ENCODE assay signal across 7 cellular contexts in the genomic region with DNA sequence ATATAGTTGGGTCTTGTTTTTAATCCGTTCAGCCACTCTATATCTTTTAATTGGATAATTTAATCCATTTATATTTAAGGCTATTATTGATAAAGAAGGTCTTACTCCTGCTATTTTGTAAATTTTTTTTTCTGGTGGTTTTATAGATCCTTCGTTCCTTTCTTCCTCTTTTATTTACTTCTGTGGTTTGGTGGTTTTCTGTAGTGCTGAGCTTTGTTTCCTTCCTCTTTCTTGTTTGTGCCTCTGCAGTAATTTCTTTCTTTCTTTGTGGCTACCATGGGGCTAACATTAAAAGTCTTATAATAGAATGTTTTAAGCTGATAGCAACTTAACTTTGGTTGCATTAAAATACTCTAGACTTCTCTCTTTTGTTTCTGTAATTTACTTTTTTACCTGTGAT.
DNase-seq lines count a peak whose midpoint lies in the region; ATAC-seq and TF ChIP-seq lines count a peak whose summit lies in the region.
"Not testable (repeated sequence)": the region's sequence is repeated elsewhere in the genome, so short reads cannot be mapped to it uniquely, and the experiment has no call there.

No MANE protein-coding gene starts in this region.

- not testable (repeated sequence) for H3K9me2 ChIP-seq in Karpas-422 (replicated peaks; ENCODE audit: insufficient read depth, low read length); SU-DHL-6 (replicated peaks; ENCODE audit: insufficient read depth, low read length)

- H3K36me3 Mint-ChIP-seq in activated naive CD8-positive, alpha-beta T cell treated with anti-CD3 and anti-CD28 coated beads, Interleukin-2, amount 10 ng/mL, durations not matched to agents 7 days and 5 days: peaks cover 43% of the 10 kb centered on the region
- not testable (repeated sequence) for H3K36me3 Mint-ChIP-seq in memory B cell

- not testable (repeated sequence) for H2AFZ ChIP-seq in DND-41 (ENCODE audit: low read depth, low read length); Karpas-422 (ENCODE audit: low read length); SU-DHL-6 (ENCODE audit: low read depth, low read length, severe bottlenecking)

- peaks cover 43% of the 10 kb centered on the region for H3K4me1 Mint-ChIP-seq in activated naive CD8-positive, alpha-beta T cell treated with anti-CD3 and anti-CD28 coated beads, Interleukin-2, amount 10 ng/mL, durations not matched to agents 7 days and 5 days
- H3K4me1 Mint-ChIP-seq in memory B cell: peaks cover 28% of the 10 kb centered on the region

- H3K36me3 ChIP-seq in DND-41 (ENCODE audit: insufficient read depth, low read length): peaks cover 16% of the 10 kb centered on the region
- H3K36me3 ChIP-seq in Karpas-422 (ENCODE audit: insufficient read depth, low read length); SU-DHL-6 (ENCODE audit: low read length): not testable (repeated sequence)

- POLR2A ChIA-PET in activated naive CD8-positive, alpha-beta T cell treated with anti-CD3 and anti-CD28 coated beads, Interleukin-2, amount 10 ng/mL, durations not matched to agents 7 days and 5 days (lab: Charles Lee): not testable (repeated sequence)

- DNase-seq in DND-41; activated naive CD8-positive, alpha-beta T cell treated with anti-CD3 and anti-CD28 coated beads, Interleukin-2, amount 10 ng/mL, durations not matched to agents 7 days and 5 days: not testable (repeated sequence)
- DNase-seq in Karpas-422: peak; percentile 41
- DNase-seq in NOMO-1 treated with DMSO at 0.1 percent for 48 hours (lab: John Stamatoyannopoulos, UW; ENCODE audit: unreplicated experiment): peak; percentile 92
- DNase-seq in memory B cell (ENCODE audit: low spot score in 2 of 2): peak in 1 of 2 donors; percentile 37

- not testable (repeated sequence) for H3K4me3 ChIP-seq in DND-41 (ENCODE audit: low read depth in 1 of 2, low read length in 2 of 2); Karpas-422 (ENCODE audit: low read length)
- H3K4me3 ChIP-seq in SU-DHL-6 (ENCODE audit: insufficient read depth, low read length, poor library complexity, severe bottlenecking): peak overlapping the region; percentile 17

- H3K4me1 ChIP-seq in DND-41 (ENCODE audit: insufficient read depth, low read length): peaks cover 30% of the 10 kb centered on the region
- H3K4me1 ChIP-seq in Karpas-422 (ENCODE audit: low read length): not testable (repeated sequence)

- not testable (repeated sequence) for H3K27ac ChIP-seq in DND-41 (ENCODE audit: low read length); Karpas-422 (ENCODE audit: low read length)
- peak overlapping the region; percentile 77 for H3K27ac ChIP-seq in SU-DHL-6 (ENCODE audit: low read depth, low read length)

- not testable (repeated sequence) for H3K4me2 ChIP-seq in DND-41 (ENCODE audit: insufficient read depth, low read length); Karpas-422 (ENCODE audit: low read depth, low read length, poor library complexity, severe bottlenecking)
- H3K4me2 ChIP-seq in SU-DHL-6 (ENCODE audit: low read depth, low read length, poor library complexity, severe bottlenecking): peak overlapping the region; percentile 73

- not testable (repeated sequence) for H3K79me2 ChIP-seq in DND-41 (ENCODE audit: insufficient read depth, low read length); Karpas-422 (ENCODE audit: low read length); SU-DHL-6 (ENCODE audit: insufficient read depth, low read length)

- not testable (repeated sequence) for H3F3A ChIP-seq in SU-DHL-6 (ENCODE audit: insufficient read depth)

- not testable (repeated sequence) for H3K9ac ChIP-seq in DND-41 (ENCODE audit: low read depth, low read length); Karpas-422 (ENCODE audit: low read length); SU-DHL-6 (ENCODE audit: low read length)

- H3K4me3 Mint-ChIP-seq in activated naive CD8-positive, alpha-beta T cell treated with anti-CD3 and anti-CD28 coated beads, Interleukin-2, amount 10 ng/mL, durations not matched to agents 7 days and 5 days: peak overlapping the region; percentile 15
- peak overlapping the region; percentile 55 for H3K4me3 Mint-ChIP-seq in memory B cell

- not testable (repeated sequence) for H3K9me3 ChIP-seq in DND-41 (ENCODE audit: insufficient read depth, low read length, severe bottlenecking); Karpas-422 (ENCODE audit: low read length)
- peaks cover 10% of the 10 kb centered on the region; the same call in 1 of the 2 replicates for H3K9me3 ChIP-seq in SU-DHL-6 (ENCODE audit: insufficient read depth, low read length)

- not testable (repeated sequence) for H3K9me3 Mint-ChIP-seq in activated naive CD8-positive, alpha-beta T cell treated with anti-CD3 and anti-CD28 coated beads, Interleukin-2, amount 10 ng/mL, durations not matched to agents 7 days and 5 days; memory B cell

- TF ChIP-seq CTCF in DND-41 (IDR thresholded peaks at IDR 0.05; ENCODE audit: borderline replicate concordance, extremely low read depth, low read length, poor library complexity, severe bottlenecking); SU-DHL-6 (IDR thresholded peaks at IDR 0.05; ENCODE audit: insufficient read depth, low read length, poor library complexity, severe bottlenecking): not testable (repeated sequence)

- ATAC-seq in DND-41 (ENCODE audit: insufficient read depth, low read depth) (peak; percentile 78), GM21786 (IDR thresholded peaks at IDR 0.05; ENCODE audit: unreplicated experiment) (peak; percentile 45), memory B cell (ENCODE audit: low read depth) (peak; percentile 92)
- not testable (repeated sequence) for ATAC-seq in activated naive CD8-positive, alpha-beta T cell treated with anti-CD3 and anti-CD28 coated beads, Interleukin-2, amount 10 ng/mL, durations not matched to agents 7 days and 5 days (ENCODE audit: low read depth)

- H3K27ac Mint-ChIP-seq in activated naive CD8-positive, alpha-beta T cell treated with anti-CD3 and anti-CD28 coated beads, Interleukin-2, amount 10 ng/mL, durations not matched to agents 7 days and 5 days: peak overlapping the region; percentile 17
- H3K27ac Mint-ChIP-seq in memory B cell: peak overlapping the region; percentile 31

- not testable (repeated sequence) for H3K27me3 ChIP-seq in DND-41 (ENCODE audit: insufficient read depth, low read length, poor library complexity); Karpas-422 (ENCODE audit: low read length); SU-DHL-6 (ENCODE audit: low read length)

- H4K20me1 ChIP-seq in DND-41 (ENCODE audit: insufficient read depth, low read length); Karpas-422 (ENCODE audit: insufficient read depth, low read depth, low read length); SU-DHL-6 (ENCODE audit: low read depth, low read length): not testable (repeated sequence)

- not testable (repeated sequence) for H3K27me3 Mint-ChIP-seq in activated naive CD8-positive, alpha-beta T cell treated with anti-CD3 and anti-CD28 coated beads, Interleukin-2, amount 10 ng/mL, durations not matched to agents 7 days and 5 days; memory B cell
